Comparison of ENCODE assay signal across 25 cellular contexts in the genomic region with DNA sequence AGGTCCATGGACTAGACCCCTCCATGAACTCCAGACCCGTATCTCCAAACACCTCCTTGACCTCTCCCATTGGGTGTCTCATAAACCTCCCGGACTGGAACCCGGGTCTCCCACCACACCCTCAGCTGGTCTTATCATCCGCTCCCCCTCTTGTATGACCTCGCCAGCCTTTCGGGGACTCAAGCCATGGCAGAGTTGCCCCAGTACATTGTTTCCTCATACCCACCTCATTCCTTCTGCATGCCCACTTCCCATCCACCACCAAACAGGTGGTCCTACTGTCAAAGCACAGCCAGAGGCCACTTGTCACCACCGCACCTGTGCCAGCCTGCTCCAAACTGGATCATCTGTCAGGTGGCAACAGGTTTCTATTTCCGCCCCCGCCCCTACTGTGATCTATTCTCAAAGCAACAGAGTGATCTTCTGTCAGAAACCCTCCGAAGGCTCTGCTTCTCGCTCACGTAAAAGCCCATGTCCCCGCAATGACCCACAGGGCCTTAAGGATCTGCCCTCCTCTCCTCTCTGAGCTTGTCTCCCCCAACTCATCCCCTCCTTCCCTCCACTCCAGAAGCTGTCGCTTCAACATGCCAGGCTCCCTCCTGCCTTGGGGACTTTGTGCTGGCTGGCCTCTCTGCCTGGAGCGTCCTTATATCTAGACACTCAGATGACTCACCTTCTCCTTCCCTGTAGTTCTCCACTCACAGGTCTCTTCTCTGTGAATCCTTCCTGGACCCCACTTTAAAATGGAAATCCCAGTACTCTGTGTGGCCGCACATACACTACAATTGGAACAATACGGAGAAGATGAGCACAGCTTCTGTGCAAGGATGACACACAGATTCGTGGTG. TPM values are rescaled to one million over a fixed set of nuclear protein-coding genes. Genes with fewer than 3 reads are reported as not detected.
DNase-seq lines count a peak whose midpoint lies in the region; ATAC-seq, FAIRE-seq and TF ChIP-seq lines count a peak whose summit lies in the region.
"Had no signal": no experiment of that assay in that cellular context is flagged by ENCODE, and none has a peak within 500 bp of the region (broad histone marks: within the 10 kb centered on the region; RNA-seq: fewer than 3 reads in every experiment).

No MANE protein-coding gene starts in this region.

- H3K79me2 ChIP-seq in GM23248 (ENCODE audit: insufficient read depth), result no peaks in the 10 kb centered on the region
- no peaks in the 10 kb centered on the region for H3K79me2 ChIP-seq in osteoblast (ENCODE audit: insufficient read depth, low read length)

- H3K36me3 ChIP-seq in GM23248 (ENCODE audit: low read depth) (no peaks in the 10 kb centered on the region), HEK293 (ENCODE audit: control insufficient read depth in 2 of 2, insufficient read depth in 1 of 2, low read length in 2 of 2) (no peaks in the 10 kb centered on the region), kidney (ENCODE audit: control insufficient read depth in 1 of 2, insufficient read depth in 2 of 2, low read length in 2 of 2) (no peaks in the 10 kb centered on the region), osteoblast (ENCODE audit: insufficient read depth, low read length) (no peaks in the 10 kb centered on the region), heart left ventricle (no peaks in the 10 kb centered on the region)
- H3K36me3 ChIP-seq: BLaER1, HAP-1 had no signal

- no peak for ATAC-seq in GM18519 (IDR thresholded peaks at IDR 0.05; ENCODE audit: low FRiP score, unreplicated experiment)
- no peak for ATAC-seq in heart left ventricle

- peak; percentile 15 for DNase-seq in GM23248
- peak; percentile 36 for DNase-seq in kidney
- peak; percentile 66 for DNase-seq in osteoblast (ENCODE audit: insufficient read length, low spot score, missing footprints)
- no peak for DNase-seq in COR-L47 (lab: John Stamatoyannopoulos, UW)
- DNase-seq in GM10266 (ENCODE audit: extremely low spot score), result no peak
- no peak for DNase-seq in heart left ventricle
- DNase-seq: CD4-positive, alpha-beta T cell; DMS 273 treated with DMSO at 0.1 percent for 48 hours; KG1; NCI-H1092 treated with DMSO at 0.1 percent for 48 hours; NCI-H1436 treated with DMSO at 0.1 percent for 48 hours; NCI-H1930; NCI-H2171 treated with DMSO at 0.1 percent for 48 hours; NCI-H446 treated with DMSO at 0.1 percent for 48 hours; NCI-H69; PC-9; RPMI8226; SHP77 had no signal

- H3K4me1 ChIP-seq in GM23248 (ENCODE audit: insufficient read depth) (no peaks in the 10 kb centered on the region), HEK293 (ENCODE audit: control insufficient read depth, insufficient read depth, low read length) (no peaks in the 10 kb centered on the region), kidney (ENCODE audit: control insufficient read depth in 1 of 2, insufficient read depth in 1 of 2, low read depth in 1 of 2, low read length in 2 of 2) (peaks cover 0 to 3% of the 10 kb centered on the region in 2 donors), osteoblast (ENCODE audit: insufficient read depth, low read length) (no peaks in the 10 kb centered on the region), heart left ventricle (no peaks in the 10 kb centered on the region)
- H3K4me1 ChIP-seq: Caco-2, HAP-1 had no signal

- no peaks in the 10 kb centered on the region for H3K9me2 ChIP-seq in GM23248 (ENCODE audit: insufficient read depth)

- POLR2A ChIA-PET in HEK293 (lab: Yijun Ruan, JAX), result no interaction called here

- no peak for FAIRE-seq in kidney (lab: Jason Lieb, UNC)
- FAIRE-seq: GM12891, HTR-8/SVneo had no signal

- H3K4me3 ChIP-seq in GM23248, result no peak overlapping the region
- no peak overlapping the region for H3K4me3 ChIP-seq in HEK293 (ENCODE audit: low read depth, low read length)
- no peak overlapping the region for H3K4me3 ChIP-seq in kidney (ENCODE audit: low read length in 2 of 2)
- H3K4me3 ChIP-seq in osteoblast (ENCODE audit: insufficient read depth, low read length), result no peak overlapping the region
- no peak overlapping the region for H3K4me3 ChIP-seq in heart left ventricle
- H3K4me3 ChIP-seq: BLaER1, HAP-1, PC-9 had no signal

- intact Hi-C loops in kidney (cut with DNase I), result no loop called here
- intact Hi-C loops in heart left ventricle (cut with DNase I), result no loop called here

- no peaks in the 10 kb centered on the region for H3F3A ChIP-seq in GM23248 (ENCODE audit: insufficient read depth)

- H4K20me1 ChIP-seq in GM23248 (ENCODE audit: insufficient read depth) (no peaks in the 10 kb centered on the region), osteoblast (ENCODE audit: insufficient read depth, low read length) (no peaks in the 10 kb centered on the region)
- H4K20me1 ChIP-seq: BLaER1 had no signal

- in situ Hi-C loops in GM23248 (cut with MboI), result no loop called here

- H2AFZ ChIP-seq in GM23248 (no peak overlapping the region), osteoblast (ENCODE audit: low read length) (no peak overlapping the region)
- H2AFZ ChIP-seq: PC-9 had no signal

- CTCF ChIA-PET in HEK293 (lab: Yijun Ruan, JAX), result no interaction called here

- H3K27ac ChIP-seq in GM23248 (no peak overlapping the region), HEK293 (ENCODE audit: extremely low read depth, low read depth, low read length) (no peak overlapping the region), kidney (ENCODE audit: low read depth in 2 of 2, low read length in 2 of 2) (no peak overlapping the region), osteoblast (ENCODE audit: low read depth, low read length) (no peak overlapping the region), heart left ventricle (no peak overlapping the region)
- H3K27ac ChIP-seq: BLaER1, PC-9 had no signal

- TF ChIP-seq CTCF in HEK293 (tag by site-specific recombination; IDR thresholded peaks at IDR 0.05), result no peak
- TF ChIP-seq CTCF in kidney (IDR thresholded peaks at IDR 0.05; ENCODE audit: borderline replicate concordance, extremely low read depth, insufficient read depth), result no peak
- no peak for TF ChIP-seq CTCF in osteoblast (IDR thresholded peaks at IDR 0.05; ENCODE audit: extremely low read depth, low read depth, low read length)
- no peak for TF ChIP-seq CTCF in GM10266 (IDR thresholded peaks at IDR 0.05; ENCODE audit: control insufficient read depth, insufficient read depth, low read depth, missing control alignments)
- no peak for TF ChIP-seq CTCF in heart left ventricle (IDR thresholded peaks at IDR 0.05)

- H3K4me2 ChIP-seq in GM23248 (ENCODE audit: unreplicated experiment) (no peak overlapping the region), osteoblast (ENCODE audit: insufficient read depth, low read length) (no peak overlapping the region)
- H3K4me2 ChIP-seq: BLaER1, PC-9 had no signal

- TF ChIP-seq POLR2A in heart left ventricle (IDR thresholded peaks at IDR 0.05), result no peak

- H3K9me3 ChIP-seq in GM23248 (ENCODE audit: low read depth) (no peaks in the 10 kb centered on the region), HEK293 (ENCODE audit: control insufficient read depth, insufficient read depth, low read depth, low read length) (no peaks in the 10 kb centered on the region), kidney (ENCODE audit: control insufficient read depth in 1 of 2, low read length in 2 of 2) (no peaks in the 10 kb centered on the region), osteoblast (ENCODE audit: low read depth, low read length) (no peaks in the 10 kb centered on the region), heart left ventricle (no peaks in the 10 kb centered on the region)
- H3K9me3 ChIP-seq: BLaER1, Caco-2, HAP-1 had no signal

- H3K9ac ChIP-seq in GM23248, result no peak overlapping the region
- H3K9ac ChIP-seq in kidney (ENCODE audit: low read length in 2 of 2), result no peak overlapping the region
- H3K9ac ChIP-seq: BLaER1 had no signal

- H3K27me3 ChIP-seq in GM23248 (replicated peaks; ENCODE audit: insufficient read depth), result peaks cover 49% of the 10 kb centered on the region
- peaks cover 33% of the 10 kb centered on the region for H3K27me3 ChIP-seq in osteoblast (ENCODE audit: insufficient read depth, low read length)
- peaks cover 0 to 16% (median 0%) of the 10 kb centered on the region in 9 donors for H3K27me3 ChIP-seq in heart left ventricle
- H3K27me3 ChIP-seq: BLaER1 had no signal

- WGBS in GM23248 (ENCODE audit: low coverage in 1 of 2, low lambda C conversion rate in 2 of 2, missing lambda C conversion rate in 2 of 2), 2 experiments, result 63 to 65% methylated on average over 18 of the region's 18 CpGs
- 85 to 91% (median 88%) methylated on average over 18 of the region's 18 CpGs for WGBS in heart left ventricle, 4 donors

TF ChIP-seq in HEK293, 187 proteins besides CTCF, POLR2A, EP300 and RAD21:
- TF ChIP-seq ZNF423 (tag by site-specific recombination; IDR thresholded peaks at IDR 0.05) (no peak), ZNF677 (tag by site-specific recombination; IDR thresholded peaks at IDR 0.05) (no peak), ZNF121 (tag by site-specific recombination; IDR thresholded peaks at IDR 0.05) (no peak), SCRT2 (tag by site-specific recombination; IDR thresholded peaks at IDR 0.05) (peak; percentile 74), KLF1 (tag by site-specific recombination; IDR thresholded peaks at IDR 0.05) (no peak), SCRT1 (tag by site-specific recombination; IDR thresholded peaks at IDR 0.05; ENCODE audit: borderline replicate concordance) (peak; percentile 31; the same call in 1 of the 2 replicates), ZNF266 (tag by site-specific recombination; IDR thresholded peaks at IDR 0.05; ENCODE audit: low read depth) (peak; percentile 37; the same call in 1 of the 2 replicates), ZNF133 (tag by site-specific recombination; IDR thresholded peaks at IDR 0.05) (no peak)
- TF ChIP-seq, protein P1, sequence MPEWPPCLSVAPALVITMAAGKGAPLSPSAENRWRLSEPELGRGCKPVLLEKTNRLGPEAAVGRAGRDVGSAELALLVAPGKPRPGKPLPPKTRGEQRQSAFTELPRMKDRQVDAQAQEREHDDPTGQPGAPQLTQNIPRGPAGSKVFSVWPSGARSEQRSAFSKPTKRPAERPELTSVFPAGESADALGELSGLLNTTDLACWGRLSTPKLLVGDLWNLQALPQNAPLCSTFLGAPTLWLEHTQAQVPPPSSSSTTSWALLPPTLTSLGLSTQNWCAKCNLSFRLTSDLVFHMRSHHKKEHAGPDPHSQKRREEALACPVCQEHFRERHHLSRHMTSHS (tag by site-specific recombination; IDR thresholded peaks at IDR 0.05), result no peak

RNA-seq across cellular contexts. Expression of a gene that starts 22.8 kb away (rescaled TPM):
- total RNA-seq in GM23248 (2014; rRNA removed; shearing (Covaris generic)), result 11.5 and 19.5 TPM in 2 replicates
- 17.0 and 18.2 TPM in 2 replicates for polyA plus RNA-seq in GM23248 (2016; fragmentation: Nextera tagmentation; extraction: Ambion mirVana)
- 40.7 TPM for total RNA-seq in kidney
- polyA plus RNA-seq in kidney (ENCODE audit: insufficient read depth, low read depth, low replicate concordance), result 40.9 TPM
- 20.6 TPM in 2 replicates for total RNA-seq in osteoblast
- total RNA-seq in heart left ventricle, result 100 to 1,000 TPM in 7 of 9 donors, 10 to 100 TPM in 2; 50.2 to 179 (median 108) TPM
- polyA plus RNA-seq in heart left ventricle, result 100 to 1,000 TPM in 1 of 2 donors, 10 to 100 TPM in 1; 61.3 to 119 TPM

RNA-seq across cellular contexts. Expression of a gene that starts 56.5 kb away (rescaled TPM):
- total RNA-seq in GM23248 (2014; rRNA removed; shearing (Covaris generic)), result not detected in 2 replicates
- polyA plus RNA-seq in GM23248 (2016; fragmentation: Nextera tagmentation; extraction: Ambion mirVana) (not detected in 2 replicates), kidney (ENCODE audit: insufficient read depth, low read depth, low replicate concordance) (not detected), heart left ventricle (not detected)
- total RNA-seq in kidney (not detected), osteoblast (not detected in 2 replicates), heart left ventricle (under 1 TPM in 1 of 9 donors, not detected in 8; 0.40 TPM)
- total RNA-seq: Caco-2; CD4-positive, alpha-beta T cell; PC-9 had no signal

Comparison
In these comparisons a context has a peak if more than half of its experiments do, and no peak if none do; other contexts are left out.
1. DNase-seq: peak in GM23248 (single experiment), kidney (single experiment) and osteoblast (single experiment); none in COR-L47 (single experiment), GM10266 (single experiment) and heart left ventricle (0 of 5).